ENCODE assay signal across 30 cellular contexts in genomic region chr2:215358891-215359575, GRCh38. TPM values are rescaled to one million over a fixed set of nuclear protein-coding genes. Genes with fewer than 3 reads are reported as not detected.
DNase-seq lines count a peak whose midpoint lies in the region; ATAC-seq and TF ChIP-seq lines count a peak whose summit lies in the region.
"Had no signal": no experiment of that assay in that cellular context is flagged by ENCODE, and none has a peak within 500 bp of the region (broad histone marks: within the 10 kb centered on the region; RNA-seq: fewer than 3 reads in every experiment).

No MANE protein-coding gene starts in this region.

- no peak overlapping the region for H3K4me3 Mint-ChIP-seq in stimulated activated memory B cell treated with anti-CD40 and anti-IgM and Interleukin-4, amounts not matched to agents 10 μg/mL and 1 μg/mL and 100 μg/mL, for 72 hours
- H3K4me3 Mint-ChIP-seq: activated naive CD8-positive, alpha-beta T cell treated with anti-CD3 and anti-CD28 coated beads, Interleukin-2, amount 10 ng/mL, durations not matched to agents 7 days and 5 days; activated T-cell treated with anti-CD3 and anti-CD28 coated beads, Interleukin-2, amount 50 U/mL, for 24 hours; central memory CD8-positive, alpha-beta T cell; IgD-negative memory B cell; mesothelial cell of epicardium; naive B cell had no signal

- DNase-seq in GM23248 (peak; percentile 50), cardiac fibroblast (ENCODE audit: low read depth in 2 of 2) (peak; percentile 54 to 74), foreskin fibroblast (peak; percentile 47 to 56), renal cortical epithelial cell (ENCODE audit: low read depth) (peak; percentile 40), SKM-1 treated with dmso at 0.1 percent for 144 hours (lab: John Stamatoyannopoulos, UW; ENCODE audit: unreplicated experiment) (no peak)
- DNase-seq: activated CD4-positive, alpha-beta T cell treated with anti-CD3 and anti-CD28 coated beads for 48 hours; activated gamma-delta T cell; activated naive CD8-positive, alpha-beta T cell treated with anti-CD3 and anti-CD28 coated beads, Interleukin-2, amount 10 ng/mL, durations not matched to agents 7 days and 5 days; activated T-cell treated with anti-CD3 and anti-CD28 coated beads, Interleukin-2, amount 50 U/mL, for 24 hours; aorta; dermis blood vessel endothelial cell; islet precursor cell; left ventricle myocardium superior; MV-4-11; naive B cell; NCI-H1436 treated with DMSO at 0.1 percent for 48 hours; NCI-H2107; NCI-H446 treated with DMSO at 0.1 percent for 48 hours; NCI-H774; right lobe of liver; stimulated activated CD4-positive, alpha-beta T cell treated with anti-CD3 and anti-CD28 coated beads, Interleukin-12 subunit alpha, Interleukin-12 subunit beta, amount 100 ng/mL, for 4 hours; stimulated activated CD4-positive, alpha-beta T cell treated with anti-CD3 and anti-CD28 coated beads, Interleukin-2, amount 100 ng/mL, for 48 hours; T-helper 9 cell; tibial artery had no signal

- no peaks in the 10 kb centered on the region for H3K9me2 ChIP-seq in GM23248 (ENCODE audit: insufficient read depth)

- no peaks in the 10 kb centered on the region for H3K27me3 Mint-ChIP-seq in stimulated activated memory B cell treated with anti-CD40 and anti-IgM and Interleukin-4, amounts not matched to agents 10 μg/mL and 1 μg/mL and 100 μg/mL, for 72 hours
- H3K27me3 Mint-ChIP-seq: activated naive CD8-positive, alpha-beta T cell treated with anti-CD3 and anti-CD28 coated beads, Interleukin-2, amount 10 ng/mL, durations not matched to agents 7 days and 5 days; activated T-cell treated with anti-CD3 and anti-CD28 coated beads, Interleukin-2, amount 50 U/mL, for 24 hours; central memory CD8-positive, alpha-beta T cell; IgD-negative memory B cell; naive B cell had no signal

- peaks cover 54% of the 10 kb centered on the region for H3K36me3 Mint-ChIP-seq in stimulated activated memory B cell treated with anti-CD40 and anti-IgM and Interleukin-4, amounts not matched to agents 10 μg/mL and 1 μg/mL and 100 μg/mL, for 72 hours

- H3K79me2 ChIP-seq in GM23248 (ENCODE audit: insufficient read depth): no peaks in the 10 kb centered on the region

- no peak overlapping the region for H2AFZ ChIP-seq in GM23248

- no peaks in the 10 kb centered on the region for H3K4me1 Mint-ChIP-seq in stimulated activated memory B cell treated with anti-CD40 and anti-IgM and Interleukin-4, amounts not matched to agents 10 μg/mL and 1 μg/mL and 100 μg/mL, for 72 hours
- H3K4me1 Mint-ChIP-seq: activated naive CD8-positive, alpha-beta T cell treated with anti-CD3 and anti-CD28 coated beads, Interleukin-2, amount 10 ng/mL, durations not matched to agents 7 days and 5 days; central memory CD8-positive, alpha-beta T cell; IgD-negative memory B cell had no signal

- H3K4me1 ChIP-seq in GM23248 (ENCODE audit: insufficient read depth): 0 out of 2 replicates have a peak, but pooled peaks cover 1% of the 10 kb centered on the region
- H3K4me1 ChIP-seq: BLaER1, right lobe of liver, tibial artery had no signal

- no peaks in the 10 kb centered on the region for H3K9me3 Mint-ChIP-seq in stimulated activated memory B cell treated with anti-CD40 and anti-IgM and Interleukin-4, amounts not matched to agents 10 μg/mL and 1 μg/mL and 100 μg/mL, for 72 hours
- H3K9me3 Mint-ChIP-seq: activated naive CD8-positive, alpha-beta T cell treated with anti-CD3 and anti-CD28 coated beads, Interleukin-2, amount 10 ng/mL, durations not matched to agents 7 days and 5 days; activated T-cell treated with anti-CD3 and anti-CD28 coated beads, Interleukin-2, amount 50 U/mL, for 24 hours; central memory CD8-positive, alpha-beta T cell; IgD-negative memory B cell; mesothelial cell of epicardium; naive B cell had no signal

- H3K36me3 ChIP-seq in GM23248 (ENCODE audit: low read depth): peaks cover 50% of the 10 kb centered on the region

- no peak overlapping the region for H3K4me2 ChIP-seq in GM23248 (ENCODE audit: unreplicated experiment)
- H3K4me2 ChIP-seq: BLaER1 had no signal

- no peak for ATAC-seq in GM18907 (IDR thresholded peaks at IDR 0.05; ENCODE audit: unreplicated experiment)
- ATAC-seq in stimulated activated memory B cell treated with anti-CD40 and anti-IgM and Interleukin-4, amounts not matched to agents 10 μg/mL and 1 μg/mL and 100 μg/mL, for 72 hours: no peak
- ATAC-seq: left ventricle myocardium superior had no signal

- peak overlapping the region; percentile 10; the same call in 1 of the 2 replicates for H3K9ac ChIP-seq in GM23248
- H3K9ac ChIP-seq: BLaER1 had no signal

- WGBS in GM23248 (ENCODE audit: low coverage in 1 of 2, low lambda C conversion rate in 2 of 2, missing lambda C conversion rate in 2 of 2), 2 experiments: 82 to 84% methylated on average over 15 of the region's 15 CpGs

- H3K27ac ChIP-seq in GM23248: peak overlapping the region; percentile 70
- H3K27ac ChIP-seq: BLaER1, right lobe of liver, tibial artery had no signal

- no peaks in the 10 kb centered on the region; the same call in 1 of the 2 replicates for H4K20me1 ChIP-seq in GM23248 (ENCODE audit: insufficient read depth)
- H4K20me1 ChIP-seq: BLaER1 had no signal

- H3K27me3 ChIP-seq in GM23248 (replicated peaks; ENCODE audit: insufficient read depth): no peaks in the 10 kb centered on the region
- H3K27me3 ChIP-seq: BLaER1, right lobe of liver, tibial artery had no signal

- in situ Hi-C loops in GM23248 (cut with MboI): no loop called here

- TF ChIP-seq CTCF in cardiac fibroblast (IDR thresholded peaks at IDR 0.05; ENCODE audit: low read depth, low read length) (no peak), foreskin fibroblast (IDR thresholded peaks at IDR 0.05; ENCODE audit: low read depth, low read length) (no peak)

- H3K27ac Mint-ChIP-seq in stimulated activated memory B cell treated with anti-CD40 and anti-IgM and Interleukin-4, amounts not matched to agents 10 μg/mL and 1 μg/mL and 100 μg/mL, for 72 hours: no peak overlapping the region
- H3K27ac Mint-ChIP-seq: activated naive CD8-positive, alpha-beta T cell treated with anti-CD3 and anti-CD28 coated beads, Interleukin-2, amount 10 ng/mL, durations not matched to agents 7 days and 5 days; activated T-cell treated with anti-CD3 and anti-CD28 coated beads, Interleukin-2, amount 50 U/mL, for 24 hours; IgD-negative memory B cell; naive B cell had no signal

- H3F3A ChIP-seq in GM23248 (ENCODE audit: insufficient read depth): peaks cover 100% of the 10 kb centered on the region

- no peaks in the 10 kb centered on the region for H3K9me3 ChIP-seq in GM23248 (ENCODE audit: low read depth)
- H3K9me3 ChIP-seq: BLaER1, right lobe of liver, tibial artery had no signal

- H3K4me3 ChIP-seq in GM23248 (no peak overlapping the region), cardiac fibroblast (replicated peaks in 1 of 2; ENCODE audit: low read depth in 2 of 2, low read length in 2 of 2) (no peak overlapping the region), foreskin fibroblast (ENCODE audit: low read depth in 1 of 2, low read length in 2 of 2) (no peak overlapping the region)
- H3K4me3 ChIP-seq: BLaER1, right lobe of liver, tibial artery had no signal

RNA-seq across cellular contexts. Expression of gene ATIC, which starts 47.2 kb away (rescaled TPM):
- total RNA-seq in GM23248 (2014; rRNA removed; shearing (Covaris generic)): 9.4 and 14.4 TPM in 2 replicates
- polyA plus RNA-seq in GM23248 (2016; fragmentation: Nextera tagmentation; extraction: Ambion mirVana): 61.1 and 68.7 TPM in 2 replicates
- total RNA-seq in renal cortical epithelial cell: 32.0 and 90.1 TPM in 2 replicates
